ENCODE assay signal across 16 cellular contexts in genomic region chr10:111037868-111038267, GRCh38. TPM values are rescaled to one million over a fixed set of nuclear protein-coding genes. Genes with fewer than 3 reads are reported as not detected.
A peak's percentile ranks its signal among the peaks of the same experiment; 100 is the strongest.
DNase-seq lines count a peak whose midpoint lies in the region; ATAC-seq and TF ChIP-seq lines count a peak whose summit lies in the region.
"Had no signal": no experiment of that assay in that cellular context is flagged by ENCODE, and none has a peak within 500 bp of the region (broad histone marks: within the 10 kb centered on the region; RNA-seq: fewer than 3 reads in every experiment).

No MANE protein-coding gene starts in this region.

- H3K27me3 ChIP-seq in Panc1 (ENCODE audit: control insufficient read depth, insufficient read depth, low read length), result no peaks in the 10 kb centered on the region
- H3K27me3 ChIP-seq: dorsolateral prefrontal cortex, gastroesophageal sphincter, SJCRH30 had no signal

- peak; percentile 20; the same call in 1 of the 2 replicates for TF ChIP-seq CTCF in 22Rv1 (IDR thresholded peaks at IDR 0.05)
- TF ChIP-seq CTCF in GM12872 (IDR thresholded peaks at IDR 0.05; ENCODE audit: insufficient read depth, low read depth, low read length), result peak; percentile 32; the same call in 2 of the 3 replicates
- TF ChIP-seq CTCF in Panc1 (IDR thresholded peaks at IDR 0.05), result peak; percentile 29; the same call in 1 of the 2 replicates
- peak; percentile 41 for TF ChIP-seq CTCF in fibroblast of pulmonary artery (IDR thresholded peaks at IDR 0.05; ENCODE audit: low read length, missing control alignments)
- no peak for TF ChIP-seq CTCF in GM10266 (IDR thresholded peaks at IDR 0.05; ENCODE audit: control insufficient read depth, insufficient read depth, low read depth, missing control alignments)

- ATAC-seq in Panc1, result no peak
- ATAC-seq: activated naive CD8-positive, alpha-beta T cell treated with anti-CD3 and anti-CD28 coated beads, Interleukin-2, amount 50 U/mL, for 24 hours; gastroesophageal sphincter; stimulated activated memory B cell treated with anti-CD40 and anti-IgM and Interleukin-4, amounts not matched to agents 10 μg/mL and 1 μg/mL and 100 μg/mL, for 72 hours had no signal

- no peaks in the 10 kb centered on the region for H3K4me1 ChIP-seq in Panc1 (ENCODE audit: control insufficient read depth, insufficient read depth, low read length)
- H3K4me1 ChIP-seq: gastroesophageal sphincter, SJCRH30 had no signal

- POLR2A ChIA-PET in Panc1 (lab: Charles Lee), result no interaction called here

- no TSS peak for BruUV-seq in Panc1 (replicated peaks; lab: Mats Ljungman, UMichigan)

- CTCF ChIA-PET in Panc1 (lab: Charles Lee), result no interaction called here

- H3K36me3 ChIP-seq in Panc1 (ENCODE audit: control insufficient read depth, insufficient read depth, low read length), result no peaks in the 10 kb centered on the region
- H3K36me3 ChIP-seq: gastroesophageal sphincter, SJCRH30 had no signal

- DNase-seq in Panc1 (ENCODE audit: low read depth, low spot score) (no peak), fibroblast of pulmonary artery (ENCODE audit: low read depth) (peak; percentile 20), SW 1271 (lab: John Stamatoyannopoulos, UW) (no peak), GM10266 (ENCODE audit: extremely low spot score) (no peak), Ammon's horn (ENCODE audit: low spot score) (no peak), NCI-H526 treated with DMSO at 0.1 percent for 48 hours (lab: John Stamatoyannopoulos, UW) (no peak)
- DNase-seq: activated naive CD8-positive, alpha-beta T cell treated with anti-CD3 and anti-CD28 coated beads, Interleukin-2, amount 50 U/mL, for 24 hours; dorsolateral prefrontal cortex; NCI-H1694; SJCRH30; stimulated activated CD4-positive, alpha-beta T cell treated with anti-CD3 and anti-CD28 coated beads, Interleukin-4, amount 100 ng/mL, for 1 hour had no signal

- H3K27ac ChIP-seq in 22Rv1, result no peak overlapping the region
- H3K27ac ChIP-seq in Panc1 (ENCODE audit: low read length), result no peak overlapping the region
- H3K27ac ChIP-seq: dorsolateral prefrontal cortex, gastroesophageal sphincter, SJCRH30 had no signal

- peaks cover 20% of the 10 kb centered on the region; the same call in 1 of the 2 replicates for H3K9me3 ChIP-seq in Panc1 (ENCODE audit: control insufficient read depth, insufficient read depth, low read depth, low read length)

- intact Hi-C loops in Panc1 (cut with micrococcal nuclease; ENCODE audit: unreplicated experiment), result no loop called here

- in situ Hi-C loops in Panc1 (cut with HindIII; ENCODE audit: low pct_unique_long_range_greater_than_20kb, low sequenced_read_pairs), result no loop called here

- H3K4me3 ChIP-seq in Panc1 (ENCODE audit: low read depth in 2 of 2, low read length in 2 of 2), result no peak overlapping the region
- no peak overlapping the region for H3K4me3 ChIP-seq in fibroblast of pulmonary artery (replicated peaks; ENCODE audit: low read depth, low read length)
- H3K4me3 ChIP-seq: dorsolateral prefrontal cortex, gastroesophageal sphincter, SJCRH30 had no signal

RNA-seq across cellular contexts. Expression of gene ADRA2A, which starts 39.0 kb away (rescaled TPM):
- 0.05 TPM for total RNA-seq in Panc1 (2021; ENCODE audit: unreplicated experiment)
- polyA plus RNA-seq in Panc1 (2012; ENCODE audit: insufficient read length), result 0.06 TPM
- total RNA-seq: B cell had no signal
